In the genomic region with DNA sequence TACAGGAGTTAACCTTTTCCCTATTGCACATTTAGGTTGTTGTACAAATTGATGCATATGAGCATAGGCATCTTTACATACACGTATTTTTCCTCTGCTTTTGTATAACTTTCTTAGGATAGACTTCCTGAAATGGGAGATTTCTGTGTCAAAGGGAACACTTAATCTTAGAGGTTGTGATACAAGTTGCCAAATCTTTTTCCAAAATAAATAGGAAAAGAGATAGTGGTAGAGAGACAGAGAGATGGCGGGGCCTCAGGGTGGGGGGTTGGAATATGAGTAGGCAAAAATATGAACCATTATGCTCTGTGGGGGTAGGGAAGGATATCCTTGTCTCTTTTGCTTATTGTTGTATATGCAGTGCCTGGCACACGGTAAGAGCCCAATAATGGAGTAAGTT, we compare ENCODE assay signal across 18 cellular contexts.
"Had no signal": no experiment of that assay in that cellular context is flagged by ENCODE, and none has a peak within 500 bp of the region (broad histone marks: within the 10 kb centered on the region; RNA-seq: fewer than 3 reads in every experiment).

No MANE protein-coding gene starts in this region.

- H3K4me1 Mint-ChIP-seq: activated naive CD4-positive, alpha-beta T cell treated with anti-CD3 and anti-CD28 coated beads, Interleukin-2, amount 50 U/mL, for 24 hours had no signal

- H3K27ac Mint-ChIP-seq: activated naive CD4-positive, alpha-beta T cell treated with anti-CD3 and anti-CD28 coated beads, Interleukin-2, amount 50 U/mL, for 24 hours; activated T-cell treated with anti-CD3 and anti-CD28 coated beads, Interleukin-2, amount 50 U/mL, for 24 hours; neural progenitor cell had no signal

- H3K27me3 ChIP-seq: body of pancreas, dorsolateral prefrontal cortex, esophagus muscularis mucosa, heart right ventricle, neural progenitor cell, ovary, stomach had no signal

- H3K27ac ChIP-seq: body of pancreas, esophagus muscularis mucosa, neural progenitor cell, ovary had no signal

- H3K4me3 Mint-ChIP-seq: activated naive CD4-positive, alpha-beta T cell treated with anti-CD3 and anti-CD28 coated beads, Interleukin-2, amount 50 U/mL, for 24 hours; activated T-cell treated with anti-CD3 and anti-CD28 coated beads, Interleukin-2, amount 50 U/mL, for 24 hours; neural progenitor cell had no signal

- ATAC-seq: body of pancreas had no signal

- H3K27me3 Mint-ChIP-seq: activated naive CD4-positive, alpha-beta T cell treated with anti-CD3 and anti-CD28 coated beads, Interleukin-2, amount 50 U/mL, for 24 hours had no signal

- H3K36me3 ChIP-seq: esophagus muscularis mucosa, heart right ventricle, neural progenitor cell, ovary, stomach had no signal

- H3K4me3 ChIP-seq: body of pancreas, dorsolateral prefrontal cortex, esophagus muscularis mucosa, heart right ventricle, neural progenitor cell, ovary, stomach had no signal

- H3K9me3 Mint-ChIP-seq: activated naive CD4-positive, alpha-beta T cell treated with anti-CD3 and anti-CD28 coated beads, Interleukin-2, amount 50 U/mL, for 24 hours; activated T-cell treated with anti-CD3 and anti-CD28 coated beads, Interleukin-2, amount 50 U/mL, for 24 hours; neural progenitor cell had no signal

- H3K36me3 Mint-ChIP-seq: neural progenitor cell had no signal

- H3K9ac ChIP-seq: neural progenitor cell had no signal

- DNase-seq: activated effector memory CD4-positive, alpha-beta T cell treated with Interleukin-2 at 50 U/mL for 16 hours; activated T-cell treated with anti-CD3 and anti-CD28 coated beads, Interleukin-2, amount 50 U/mL, for 24 hours; body of pancreas; cerebellar nuclear complex; foreskin melanocyte; heart right ventricle; islet precursor cell; mesendoderm; ovary; stimulated activated CD4-positive, alpha-beta T cell treated with anti-CD3 and anti-CD28 coated beads, Interleukin-4, amount 100 ng/mL, for 4 hours; stomach; T-helper 2 cell had no signal

- FAIRE-seq: TTC549, urothelium cell line had no signal

- H3K9me3 ChIP-seq: body of pancreas, esophagus muscularis mucosa, heart right ventricle, ovary, stomach had no signal
